2 cellular contexts compared by ENCODE assay signal in the genomic region with DNA sequence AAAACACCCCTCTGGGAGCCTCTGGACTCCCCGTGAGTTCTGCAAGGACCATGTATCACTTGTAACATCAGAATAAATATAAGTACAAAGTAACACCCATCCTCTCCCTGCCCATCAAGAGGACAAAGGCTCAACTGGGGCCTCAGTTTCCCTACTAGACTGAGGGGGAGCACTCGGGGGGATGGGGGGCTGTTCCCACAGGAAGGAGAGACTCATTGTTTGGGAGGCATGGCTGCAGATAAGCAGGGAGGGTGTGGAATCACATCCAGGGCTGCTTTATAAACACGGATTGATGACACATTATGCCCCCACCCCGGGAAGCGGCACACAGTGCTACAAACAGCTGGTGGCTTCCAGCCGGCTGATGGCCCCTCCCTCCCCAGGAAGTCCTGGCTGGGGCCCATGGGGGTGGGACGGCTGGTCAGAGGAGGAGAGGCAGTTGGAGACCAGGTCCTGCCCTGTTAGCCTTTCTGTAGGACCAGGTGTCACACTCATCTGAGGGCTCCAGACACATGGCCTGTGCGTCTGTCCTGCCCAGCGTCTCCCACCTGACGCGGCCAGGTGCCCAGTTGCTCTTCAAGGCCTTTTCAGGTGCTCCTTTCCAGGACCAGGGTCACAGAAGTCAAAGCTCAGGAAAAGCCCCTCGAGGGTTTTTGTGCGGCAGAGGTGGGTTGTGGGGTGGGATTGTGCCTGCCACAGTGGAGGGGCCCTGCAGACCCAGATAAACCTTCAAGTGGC.
TF ChIP-seq lines count a peak whose summit lies in the region.

No MANE protein-coding gene starts in this region.

TF ChIP-seq in GM23338, 12 proteins besides CTCF, POLR2A, EP300 and RAD21 (continued from another document):
- TF ChIP-seq, protein P1, sequence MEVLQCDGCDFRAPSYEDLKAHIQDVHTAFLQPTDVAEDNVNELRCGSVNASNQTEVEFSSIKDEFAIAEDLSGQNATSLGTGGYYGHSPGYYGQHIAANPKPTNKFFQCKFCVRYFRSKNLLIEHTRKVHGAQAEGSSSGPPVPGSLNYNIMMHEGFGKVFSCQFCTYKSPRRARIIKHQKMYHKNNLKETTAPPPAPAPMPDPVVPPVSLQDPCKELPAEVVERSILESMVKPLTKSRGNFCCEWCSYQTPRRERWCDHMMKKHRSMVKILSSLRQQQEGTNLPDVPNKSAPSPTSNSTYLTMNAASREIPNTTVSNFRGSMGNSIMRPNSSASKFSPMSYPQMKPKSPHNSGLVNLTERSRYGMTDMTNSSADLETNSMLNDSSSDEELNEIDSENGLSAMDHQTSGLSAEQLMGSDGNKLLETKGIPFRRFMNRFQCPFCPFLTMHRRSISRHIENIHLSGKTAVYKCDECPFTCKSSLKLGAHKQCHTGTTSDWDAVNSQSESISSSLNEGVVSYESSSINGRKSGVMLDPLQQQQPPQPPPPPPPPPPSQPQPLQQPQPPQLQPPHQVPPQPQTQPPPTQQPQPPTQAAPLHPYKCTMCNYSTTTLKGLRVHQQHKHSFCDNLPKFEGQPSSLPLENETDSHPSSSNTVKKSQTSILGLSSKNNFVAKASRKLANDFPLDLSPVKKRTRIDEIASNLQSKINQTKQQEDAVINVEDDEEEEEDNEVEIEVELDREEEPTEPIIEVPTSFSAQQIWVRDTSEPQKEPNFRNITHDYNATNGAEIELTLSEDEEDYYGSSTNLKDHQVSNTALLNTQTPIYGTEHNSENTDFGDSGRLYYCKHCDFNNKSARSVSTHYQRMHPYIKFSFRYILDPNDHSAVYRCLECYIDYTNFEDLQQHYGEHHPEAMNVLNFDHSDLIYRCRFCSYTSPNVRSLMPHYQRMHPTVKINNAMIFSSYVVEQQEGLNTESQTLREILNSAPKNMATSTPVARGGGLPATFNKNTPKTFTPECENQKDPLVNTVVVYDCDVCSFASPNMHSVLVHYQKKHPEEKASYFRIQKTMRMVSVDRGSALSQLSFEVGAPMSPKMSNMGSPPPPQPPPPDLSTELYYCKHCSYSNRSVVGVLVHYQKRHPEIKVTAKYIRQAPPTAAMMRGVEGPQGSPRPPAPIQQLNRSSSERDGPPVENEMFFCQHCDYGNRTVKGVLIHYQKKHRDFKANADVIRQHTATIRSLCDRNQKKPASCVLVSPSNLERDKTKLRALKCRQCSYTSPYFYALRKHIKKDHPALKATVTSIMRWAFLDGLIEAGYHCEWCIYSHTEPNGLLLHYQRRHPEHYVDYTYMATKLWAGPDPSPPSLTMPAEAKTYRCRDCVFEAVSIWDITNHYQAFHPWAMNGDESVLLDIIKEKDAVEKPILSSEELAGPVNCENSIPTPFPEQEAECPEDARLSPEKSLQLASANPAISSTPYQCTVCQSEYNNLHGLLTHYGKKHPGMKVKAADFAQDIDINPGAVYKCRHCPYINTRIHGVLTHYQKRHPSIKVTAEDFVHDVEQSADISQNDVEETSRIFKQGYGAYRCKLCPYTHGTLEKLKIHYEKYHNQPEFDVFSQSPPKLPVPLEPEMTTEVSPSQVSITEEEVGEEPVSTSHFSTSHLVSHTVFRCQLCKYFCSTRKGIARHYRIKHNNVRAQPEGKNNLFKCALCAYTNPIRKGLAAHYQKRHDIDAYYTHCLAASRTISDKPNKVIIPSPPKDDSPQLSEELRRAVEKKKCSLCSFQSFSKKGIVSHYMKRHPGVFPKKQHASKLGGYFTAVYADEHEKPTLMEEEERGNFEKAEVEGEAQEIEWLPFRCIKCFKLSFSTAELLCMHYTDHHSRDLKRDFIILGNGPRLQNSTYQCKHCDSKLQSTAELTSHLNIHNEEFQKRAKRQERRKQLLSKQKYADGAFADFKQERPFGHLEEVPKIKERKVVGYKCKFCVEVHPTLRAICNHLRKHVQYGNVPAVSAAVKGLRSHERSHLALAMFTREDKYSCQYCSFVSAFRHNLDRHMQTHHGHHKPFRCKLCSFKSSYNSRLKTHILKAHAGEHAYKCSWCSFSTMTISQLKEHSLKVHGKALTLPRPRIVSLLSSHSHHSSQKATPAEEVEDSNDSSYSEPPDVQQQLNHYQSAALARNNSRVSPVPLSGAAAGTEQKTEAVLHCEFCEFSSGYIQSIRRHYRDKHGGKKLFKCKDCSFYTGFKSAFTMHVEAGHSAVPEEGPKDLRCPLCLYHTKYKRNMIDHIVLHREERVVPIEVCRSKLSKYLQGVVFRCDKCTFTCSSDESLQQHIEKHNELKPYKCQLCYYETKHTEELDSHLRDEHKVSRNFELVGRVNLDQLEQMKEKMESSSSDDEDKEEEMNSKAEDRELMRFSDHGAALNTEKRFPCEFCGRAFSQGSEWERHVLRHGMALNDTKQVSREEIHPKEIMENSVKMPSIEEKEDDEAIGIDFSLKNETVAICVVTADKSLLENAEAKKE (CRISPR knock-in tag; IDR thresholded peaks at IDR 0.05), result no peak
- TF ChIP-seq ZNF331 (CRISPR knock-in tag; IDR thresholded peaks at IDR 0.05; ENCODE audit: low read depth) (no peak), CREB1 (CRISPR knock-in tag; IDR thresholded peaks at IDR 0.05; ENCODE audit: low read depth) (no peak), EZH2 (IDR thresholded peaks at IDR 0.05; ENCODE audit: low read depth, unreplicated experiment) (no peak)
- TF ChIP-seq, protein P2, sequence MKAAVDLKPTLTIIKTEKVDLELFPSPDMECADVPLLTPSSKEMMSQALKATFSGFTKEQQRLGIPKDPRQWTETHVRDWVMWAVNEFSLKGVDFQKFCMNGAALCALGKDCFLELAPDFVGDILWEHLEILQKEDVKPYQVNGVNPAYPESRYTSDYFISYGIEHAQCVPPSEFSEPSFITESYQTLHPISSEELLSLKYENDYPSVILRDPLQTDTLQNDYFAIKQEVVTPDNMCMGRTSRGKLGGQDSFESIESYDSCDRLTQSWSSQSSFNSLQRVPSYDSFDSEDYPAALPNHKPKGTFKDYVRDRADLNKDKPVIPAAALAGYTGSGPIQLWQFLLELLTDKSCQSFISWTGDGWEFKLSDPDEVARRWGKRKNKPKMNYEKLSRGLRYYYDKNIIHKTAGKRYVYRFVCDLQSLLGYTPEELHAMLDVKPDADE (IDR thresholded peaks at IDR 0.05), result no peak

TF ChIP-seq in neural cell, 6 proteins besides CTCF, POLR2A, EP300 and RAD21 (continued from another document):
- TF ChIP-seq, protein P3, sequence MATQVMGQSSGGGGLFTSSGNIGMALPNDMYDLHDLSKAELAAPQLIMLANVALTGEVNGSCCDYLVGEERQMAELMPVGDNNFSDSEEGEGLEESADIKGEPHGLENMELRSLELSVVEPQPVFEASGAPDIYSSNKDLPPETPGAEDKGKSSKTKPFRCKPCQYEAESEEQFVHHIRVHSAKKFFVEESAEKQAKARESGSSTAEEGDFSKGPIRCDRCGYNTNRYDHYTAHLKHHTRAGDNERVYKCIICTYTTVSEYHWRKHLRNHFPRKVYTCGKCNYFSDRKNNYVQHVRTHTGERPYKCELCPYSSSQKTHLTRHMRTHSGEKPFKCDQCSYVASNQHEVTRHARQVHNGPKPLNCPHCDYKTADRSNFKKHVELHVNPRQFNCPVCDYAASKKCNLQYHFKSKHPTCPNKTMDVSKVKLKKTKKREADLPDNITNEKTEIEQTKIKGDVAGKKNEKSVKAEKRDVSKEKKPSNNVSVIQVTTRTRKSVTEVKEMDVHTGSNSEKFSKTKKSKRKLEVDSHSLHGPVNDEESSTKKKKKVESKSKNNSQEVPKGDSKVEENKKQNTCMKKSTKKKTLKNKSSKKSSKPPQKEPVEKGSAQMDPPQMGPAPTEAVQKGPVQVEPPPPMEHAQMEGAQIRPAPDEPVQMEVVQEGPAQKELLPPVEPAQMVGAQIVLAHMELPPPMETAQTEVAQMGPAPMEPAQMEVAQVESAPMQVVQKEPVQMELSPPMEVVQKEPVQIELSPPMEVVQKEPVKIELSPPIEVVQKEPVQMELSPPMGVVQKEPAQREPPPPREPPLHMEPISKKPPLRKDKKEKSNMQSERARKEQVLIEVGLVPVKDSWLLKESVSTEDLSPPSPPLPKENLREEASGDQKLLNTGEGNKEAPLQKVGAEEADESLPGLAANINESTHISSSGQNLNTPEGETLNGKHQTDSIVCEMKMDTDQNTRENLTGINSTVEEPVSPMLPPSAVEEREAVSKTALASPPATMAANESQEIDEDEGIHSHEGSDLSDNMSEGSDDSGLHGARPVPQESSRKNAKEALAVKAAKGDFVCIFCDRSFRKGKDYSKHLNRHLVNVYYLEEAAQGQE (IDR thresholded peaks at IDR 0.05; ENCODE audit: borderline replicate concordance), result no peak
